Comparison of ENCODE assay signal across 8 cellular contexts in the genomic region with DNA sequence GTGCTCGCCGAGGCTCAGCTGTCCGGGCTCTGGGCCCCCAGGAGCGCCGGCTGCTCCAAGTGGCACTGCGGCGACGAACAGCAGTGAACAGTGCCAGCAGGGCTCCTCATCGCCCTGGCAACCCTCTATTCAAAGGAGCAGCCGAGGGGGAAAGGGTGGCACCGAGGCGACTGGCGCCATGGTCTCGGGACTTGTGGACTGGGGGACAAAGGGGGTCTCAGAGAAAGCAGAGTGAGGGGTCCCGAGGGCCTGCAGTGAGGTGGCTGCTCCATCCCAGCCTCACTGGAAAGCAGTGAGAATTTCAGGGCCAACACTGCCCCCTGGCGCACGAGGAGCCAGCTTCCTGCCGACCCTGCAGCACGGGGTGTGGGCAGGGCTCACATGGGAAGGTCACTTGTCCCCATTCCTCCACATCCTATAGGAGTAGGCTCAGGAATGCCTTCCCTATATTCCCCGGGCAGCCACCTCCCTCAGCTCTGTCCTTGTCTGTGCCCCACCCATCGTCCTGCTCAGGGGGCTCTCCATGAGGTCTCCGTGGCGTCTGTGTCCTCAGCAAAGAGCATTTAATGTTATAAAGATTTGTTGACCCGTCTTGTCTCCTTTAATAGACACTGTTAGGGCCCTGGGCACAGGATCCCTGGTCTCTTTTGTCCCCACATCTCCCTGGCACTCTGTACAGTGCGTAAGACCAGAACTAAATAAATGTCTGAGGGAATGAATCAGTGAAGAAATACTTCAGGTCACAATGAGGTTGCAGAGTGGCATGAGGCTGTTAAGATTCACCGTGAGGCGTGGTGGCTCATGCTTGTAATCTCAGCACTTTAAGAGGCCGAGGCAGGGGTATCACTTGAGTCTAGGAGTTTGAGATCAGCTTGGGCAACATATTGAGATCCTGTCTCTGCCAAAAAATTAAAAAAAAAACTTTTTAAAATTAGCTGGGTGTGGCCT. TPM values are rescaled to one million over a fixed set of nuclear protein-coding genes. Genes with fewer than 3 reads are reported as not detected.
DNase-seq lines count a peak whose midpoint lies in the region; ATAC-seq, FAIRE-seq and TF ChIP-seq lines count a peak whose summit lies in the region.

No MANE protein-coding gene starts in this region.

- H2AFZ ChIP-seq in astrocyte (ENCODE audit: low read depth, low read length), result peak overlapping the region; percentile 75

- no peaks in the 10 kb centered on the region for H3K36me3 ChIP-seq in astrocyte (ENCODE audit: insufficient read depth, low read length)
- no peaks in the 10 kb centered on the region for H3K36me3 ChIP-seq in gastrocnemius medialis

- TF ChIP-seq CTCF in astrocyte (IDR thresholded peaks at IDR 0.05; ENCODE audit: insufficient read depth, low read depth, low read length) (peak; percentile 55), gastrocnemius medialis (IDR thresholded peaks at IDR 0.05 in 4 of 5, conservative IDR thresholded peaks at IDR 0.05 in 1 of 5) (peak; percentile 66 to 82 (median 76))

- intact Hi-C loops in gastrocnemius medialis (cut with DNase I; ENCODE audit: low total_unique reads), result loop anchor here (1.0 to 2.0 kb wide), 2 partner anchors 38 to 189 kb away; no protein-coding TSS in a partner anchor

- peaks cover 34% of the 10 kb centered on the region for H3K4me1 ChIP-seq in astrocyte (ENCODE audit: insufficient read depth, low read length)
- H3K4me1 ChIP-seq in gastrocnemius medialis, result peaks cover 9 to 51% of the 10 kb centered on the region in 2 donors

- no peak overlapping the region for H3K4me3 Mint-ChIP-seq in astrocyte (ENCODE audit: unreplicated experiment)

- no peaks in the 10 kb centered on the region for H3K9me3 Mint-ChIP-seq in astrocyte (ENCODE audit: unreplicated experiment)

- peaks cover 19% of the 10 kb centered on the region for H3K4me1 Mint-ChIP-seq in astrocyte (ENCODE audit: low read depth, unreplicated experiment)

- H3K27ac ChIP-seq in astrocyte (ENCODE audit: low read depth, low read length), result peak overlapping the region; percentile 60
- peak overlapping the region in 3 of 4 donors; percentile 64 to 81 (median 71) for H3K27ac ChIP-seq in gastrocnemius medialis

- H3K27ac Mint-ChIP-seq in astrocyte (ENCODE audit: unreplicated experiment), result peak overlapping the region; percentile 77

- in situ Hi-C loops in gastrocnemius medialis (cut with MboI; ENCODE audit: low sequenced_read_pairs in 4 of 4), result no loop called here

- peak overlapping the region; percentile 56 for H3K9ac ChIP-seq in astrocyte (ENCODE audit: low read length)

- no peaks in the 10 kb centered on the region for H3K36me3 Mint-ChIP-seq in astrocyte (ENCODE audit: low read depth, unreplicated experiment)

- H4K20me1 ChIP-seq in astrocyte (ENCODE audit: insufficient read depth, low read length), result peaks cover 4% of the 10 kb centered on the region

- no peaks in the 10 kb centered on the region for H3K9me3 ChIP-seq in astrocyte (ENCODE audit: insufficient read depth, low read depth, low read length)
- H3K9me3 ChIP-seq in gastrocnemius medialis, result no peaks in the 10 kb centered on the region

- peak; percentile 82 for FAIRE-seq in astrocyte (lab: Jason Lieb, UNC)

- peaks cover 8% of the 10 kb centered on the region for H3K27me3 Mint-ChIP-seq in astrocyte (ENCODE audit: low read depth, unreplicated experiment)

- ATAC-seq in gastrocnemius medialis (peak; percentile 68 to 79), GM21381 (IDR thresholded peaks at IDR 0.05; ENCODE audit: unreplicated experiment) (no peak), GM21528 (IDR thresholded peaks at IDR 0.05; ENCODE audit: low FRiP score, unreplicated experiment) (no peak)

- H3K27me3 ChIP-seq in astrocyte (ENCODE audit: insufficient read depth, low read length) (no peaks in the 10 kb centered on the region), gastrocnemius medialis (no peaks in the 10 kb centered on the region)

- H3K4me3 ChIP-seq in astrocyte (ENCODE audit: insufficient read depth, low read depth, low read length), result no peak overlapping the region
- peak overlapping the region; percentile 21 to 45 (median 42) for H3K4me3 ChIP-seq in gastrocnemius medialis

- H3K4me2 ChIP-seq in astrocyte (ENCODE audit: low read length), result peak overlapping the region; percentile 75

- H3K79me2 ChIP-seq in astrocyte (ENCODE audit: insufficient read depth, low read length), result no peaks in the 10 kb centered on the region

- TF ChIP-seq POLR2A in gastrocnemius medialis (IDR thresholded peaks at IDR 0.05), result no peak

- DNase-seq in Daoy (ENCODE audit: low read depth) (peak; percentile 76), M059J (ENCODE audit: low read depth) (peak; percentile 90), T follicular helper cell (ENCODE audit: low read depth) (peak; percentile 30), astrocyte (ENCODE audit: low read depth) (peak; percentile 79), hypothalamus (lab: John Stamatoyannopoulos, UW) (peak; percentile 23 to 86 (median 74)), gastrocnemius medialis (peak; percentile 36 to 73)

RNA-seq across cellular contexts. Expression of gene LRFN4, which starts 26.4 kb away (rescaled TPM):
- total RNA-seq in Daoy (2014; rRNA removed; shearing (Covaris generic)), result 21.5 and 23.9 TPM in 2 replicates
- total RNA-seq in M059J (2014; rRNA removed; shearing (Covaris generic)), result 8.1 and 13.2 TPM in 2 replicates
- total RNA-seq in astrocyte (33.7 and 35.7 TPM in 2 replicates), gastrocnemius medialis (10 to 100 TPM in 2 of 4 donors, 1 to 10 TPM in 2; 8.6 to 12.1 (median 10.1) TPM)

RNA-seq across cellular contexts. Expression of gene RCE1, which starts 40.1 kb away (rescaled TPM):
- total RNA-seq in Daoy (2014; rRNA removed; shearing (Covaris generic)), result 21.3 and 24.2 TPM in 2 replicates
- 21.3 and 32.3 TPM in 2 replicates for total RNA-seq in M059J (2014; rRNA removed; shearing (Covaris generic))
- total RNA-seq in astrocyte (19.3 and 19.8 TPM in 2 replicates), gastrocnemius medialis (10 to 100 TPM in 1 of 4 donors, 1 to 10 TPM in 3; 6.6 to 11.8 (median 8.3) TPM)

Comparison
In these comparisons a context has a peak if more than half of its experiments do, and no peak if none do; other contexts are left out.
1. DNase-seq: peak in every context shown above with its lines; median percentile 90 in M059J; 79 in astrocyte; 76 in Daoy; 74 in hypothalamus; 54 in gastrocnemius medialis; 30 in T follicular helper cell.
2. ATAC-seq: peak in gastrocnemius medialis (2 of 2); none in GM21381 (single experiment) and GM21528 (single experiment).